8 cellular contexts compared by ENCODE assay signal in the genomic region with DNA sequence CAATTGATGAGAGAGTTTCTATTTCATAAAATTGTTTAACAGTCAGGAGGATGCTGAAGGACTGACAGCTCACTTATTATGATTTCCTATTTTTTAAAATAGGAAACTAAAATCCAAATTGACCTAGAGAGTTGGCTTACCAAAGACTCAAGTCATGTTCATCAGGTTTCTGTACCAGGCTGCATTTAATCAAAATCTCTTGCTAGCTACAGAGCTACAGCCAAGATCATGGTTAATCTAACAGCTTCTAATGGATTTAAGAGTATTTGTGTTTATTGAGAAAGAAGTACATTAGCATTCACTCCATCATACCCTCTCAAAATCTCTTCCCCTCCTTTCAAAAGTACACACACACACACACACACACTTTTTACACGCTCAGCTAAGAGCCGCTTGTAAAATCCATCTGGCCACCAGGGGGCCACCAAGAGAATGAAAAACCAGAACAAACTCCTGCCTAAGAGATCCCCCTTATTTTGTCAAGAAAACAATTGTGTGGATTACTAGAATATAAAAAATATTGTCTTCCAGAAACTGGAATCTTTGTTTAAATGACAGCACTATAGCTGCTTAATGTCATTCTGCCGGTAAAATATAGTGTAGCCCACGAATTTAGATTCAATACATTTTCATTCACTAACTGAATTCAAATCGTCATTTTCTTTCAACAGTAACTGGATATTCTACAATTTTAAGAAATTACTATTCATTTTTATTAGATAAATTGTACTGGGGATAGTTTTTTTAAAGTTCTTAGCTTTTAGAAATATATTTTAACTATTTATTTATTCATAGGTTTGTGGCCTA.
DNase-seq lines count a peak whose midpoint lies in the region; ATAC-seq and TF ChIP-seq lines count a peak whose summit lies in the region.

No MANE protein-coding gene starts in this region.

- no TSS peak for BruUV-seq in PC-9 (replicated peaks; lab: Mats Ljungman, UMichigan)

- TF ChIP-seq CTCF in GM13977 (IDR thresholded peaks at IDR 0.05; ENCODE audit: extremely low read depth, insufficient read depth, missing control alignments): peak; percentile 78
- peak; percentile 83 for TF ChIP-seq CTCF in PC-9 (conservative IDR thresholded peaks at IDR 0.05)
- peak; percentile 92 for TF ChIP-seq CTCF in neural crest cell (conservative IDR thresholded peaks at IDR 0.05)

- no peaks in the 10 kb centered on the region for H3K27me3 Mint-ChIP-seq in activated T-cell treated with anti-CD3 and anti-CD28 coated beads, Interleukin-2, amount 50 U/mL, for 72 hours (ENCODE audit: low read depth)
- H3K27me3 Mint-ChIP-seq in neural crest cell (ENCODE audit: low read depth): no peaks in the 10 kb centered on the region
- no peaks in the 10 kb centered on the region for H3K27me3 Mint-ChIP-seq in stimulated activated naive CD8-positive, alpha-beta T cell treated with anti-CD3 and anti-CD28 coated beads, Interleukin-15, amount 100 ng/mL, for 72 hours

- DNase-seq in A172 (ENCODE audit: low spot score): peak; percentile 28
- DNase-seq in GM13977 (ENCODE audit: low spot score): peak; percentile 26
- DNase-seq in PC-9: peak in 1 of 2 experiments; percentile 48
- peak; percentile 69 to 79 for DNase-seq in activated T-cell treated with anti-CD3 and anti-CD28 coated beads, Interleukin-2, amount 50 U/mL, for 72 hours
- peak; percentile 83 for DNase-seq in fibroblast of peridontal ligament (ENCODE audit: extremely low read depth)
- peak; percentile 74 for DNase-seq in neural crest cell (ENCODE audit: low read depth, low spot score)
- peak; percentile 50 to 70 for DNase-seq in stimulated activated naive CD8-positive, alpha-beta T cell treated with anti-CD3 and anti-CD28 coated beads, Interleukin-15, amount 100 ng/mL, for 72 hours

- no peak overlapping the region for H3K4me2 ChIP-seq in PC-9

- no peak overlapping the region for H3K27ac ChIP-seq in PC-9

- H3K9me3 Mint-ChIP-seq in activated T-cell treated with anti-CD3 and anti-CD28 coated beads, Interleukin-2, amount 50 U/mL, for 72 hours: peaks cover 12% of the 10 kb centered on the region in 2 donors
- peaks cover 10% of the 10 kb centered on the region for H3K9me3 Mint-ChIP-seq in neural crest cell
- peaks cover 16 to 20% of the 10 kb centered on the region in 2 donors for H3K9me3 Mint-ChIP-seq in stimulated activated naive CD8-positive, alpha-beta T cell treated with anti-CD3 and anti-CD28 coated beads, Interleukin-15, amount 100 ng/mL, for 72 hours

- H3K27ac Mint-ChIP-seq in activated T-cell treated with anti-CD3 and anti-CD28 coated beads, Interleukin-2, amount 50 U/mL, for 72 hours: peak overlapping the region; percentile 3
- no peak overlapping the region for H3K27ac Mint-ChIP-seq in neural crest cell (ENCODE audit: unreplicated experiment)
- H3K27ac Mint-ChIP-seq in stimulated activated naive CD8-positive, alpha-beta T cell treated with anti-CD3 and anti-CD28 coated beads, Interleukin-15, amount 100 ng/mL, for 72 hours: peak overlapping the region in 1 of 2 donors; percentile 80

- no peaks in the 10 kb centered on the region for H3K9me3 ChIP-seq in PC-9 (ENCODE audit: insufficient read depth, low read depth)

- H3K27me3 ChIP-seq in PC-9 (ENCODE audit: insufficient read depth, low read depth): no peaks in the 10 kb centered on the region

- peaks cover 12 to 15% of the 10 kb centered on the region in 2 donors for H3K36me3 Mint-ChIP-seq in activated T-cell treated with anti-CD3 and anti-CD28 coated beads, Interleukin-2, amount 50 U/mL, for 72 hours (ENCODE audit: insufficient read depth in 2 of 2)
- peaks cover 16% of the 10 kb centered on the region for H3K36me3 Mint-ChIP-seq in neural crest cell (ENCODE audit: low read depth)

- H2AFZ ChIP-seq in PC-9: no peak overlapping the region

- no peaks in the 10 kb centered on the region for H4K20me1 ChIP-seq in PC-9 (ENCODE audit: insufficient read depth)

- no peaks in the 10 kb centered on the region for H3K4me1 ChIP-seq in PC-9 (replicated peaks; ENCODE audit: insufficient read depth)

- H3K4me3 Mint-ChIP-seq in activated T-cell treated with anti-CD3 and anti-CD28 coated beads, Interleukin-2, amount 50 U/mL, for 72 hours: peak overlapping the region; percentile 31 to 64
- no peak overlapping the region for H3K4me3 Mint-ChIP-seq in neural crest cell
- H3K4me3 Mint-ChIP-seq in stimulated activated naive CD8-positive, alpha-beta T cell treated with anti-CD3 and anti-CD28 coated beads, Interleukin-15, amount 100 ng/mL, for 72 hours: peak overlapping the region in 1 of 2 donors; percentile 5

- POLR2A ChIA-PET in PC-9 (lab: Charles Lee; ENCODE audit: unreplicated experiment): interaction anchor here (0.6 to 0.7 kb wide), 3 partner anchors 9 to 512 kb away, joined by 4 to 5 read pairs (median 4); no protein-coding TSS in a partner anchor

- H3K79me2 ChIP-seq in PC-9 (ENCODE audit: low read depth): no peaks in the 10 kb centered on the region

- ATAC-seq in HG03159 (IDR thresholded peaks at IDR 0.05; ENCODE audit: unreplicated experiment): peak; percentile 84
- ATAC-seq in activated T-cell treated with anti-CD3 and anti-CD28 coated beads, Interleukin-2, amount 50 U/mL, for 72 hours (replicated peaks in 1 of 2): peak; percentile 62 to 67
- ATAC-seq in stimulated activated naive CD8-positive, alpha-beta T cell treated with anti-CD3 and anti-CD28 coated beads, Interleukin-15, amount 100 ng/mL, for 72 hours: peak; percentile 71

- CTCF ChIA-PET in PC-9 (lab: Charles Lee): interaction anchor here (0.6 to 1.7 kb wide), 6 partner anchors 38 to 334 kb away, joined by 3 to 4 read pairs (median 3); a partner anchor contains a TSS

- H3K4me3 ChIP-seq in PC-9: no peak overlapping the region

- H3F3A ChIP-seq in PC-9 (ENCODE audit: insufficient read depth, low read depth): no peaks in the 10 kb centered on the region

- in situ Hi-C loops in GM13977 (cut with MboI; ENCODE audit: low pct_unique_long_range_greater_than_20kb, low sequenced_read_pairs, unreplicated experiment): loop anchor here (10.0 to 25.0 kb wide), 3 partner anchors 323 to 751 kb away; no protein-coding TSS in a partner anchor

- no peaks in the 10 kb centered on the region for H3K9me2 ChIP-seq in PC-9 (ENCODE audit: insufficient read depth)

- H3K4me1 Mint-ChIP-seq in activated T-cell treated with anti-CD3 and anti-CD28 coated beads, Interleukin-2, amount 50 U/mL, for 72 hours (ENCODE audit: low read depth): peaks cover 23% of the 10 kb centered on the region
- H3K4me1 Mint-ChIP-seq in neural crest cell: no peaks in the 10 kb centered on the region
- peaks cover 25% of the 10 kb centered on the region for H3K4me1 Mint-ChIP-seq in stimulated activated naive CD8-positive, alpha-beta T cell treated with anti-CD3 and anti-CD28 coated beads, Interleukin-15, amount 100 ng/mL, for 72 hours

- H3K36me3 ChIP-seq in PC-9 (ENCODE audit: low read depth): no peaks in the 10 kb centered on the region

- intact Hi-C loops in PC-9 (cut with micrococcal nuclease; ENCODE audit: unreplicated experiment): loop anchor here (2.0 to 5.0 kb wide), 2 partner anchors 333 to 761 kb away; a partner anchor contains a TSS
